ENCODE assay signal across 8 cellular contexts in the genomic region with DNA sequence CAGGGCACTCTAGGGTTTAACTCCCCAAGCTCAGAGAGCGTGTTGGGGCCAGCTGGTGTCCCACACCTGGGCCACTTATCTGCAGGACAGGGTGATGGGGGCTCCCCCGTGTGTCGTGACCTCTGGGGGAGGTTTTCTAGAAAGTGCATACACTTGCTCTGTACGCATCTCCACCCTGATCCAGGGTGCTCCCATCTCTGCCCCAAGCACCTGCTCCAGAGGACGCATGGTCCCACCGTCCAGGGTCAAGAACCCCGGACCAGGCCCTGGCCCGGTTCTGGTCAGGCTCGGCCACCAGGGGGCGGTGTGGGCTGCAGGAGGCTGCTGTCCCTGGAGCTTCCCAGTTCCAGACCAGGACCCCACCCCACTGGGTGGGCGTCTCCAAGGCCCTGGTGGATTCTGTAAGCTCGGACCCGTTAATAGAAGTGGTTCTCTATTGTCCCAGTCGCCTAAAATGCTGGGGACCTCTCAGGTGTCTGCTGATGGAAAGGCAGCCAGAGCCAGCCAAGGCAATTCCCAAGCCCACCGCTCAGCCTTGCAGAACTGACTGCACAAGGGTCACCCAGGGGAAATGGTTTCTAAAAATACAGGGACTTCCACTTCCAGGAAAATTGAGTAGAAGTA. TPM values are rescaled to one million over a fixed set of nuclear protein-coding genes. Genes with fewer than 3 reads are reported as not detected.
A peak's percentile ranks its signal among the peaks of the same experiment; 100 is the strongest.
DNase-seq lines count a peak whose midpoint lies in the region; ATAC-seq, FAIRE-seq and TF ChIP-seq lines count a peak whose summit lies in the region.

No MANE protein-coding gene starts in this region.

- peak; percentile 47 to 57 for TF ChIP-seq RAD21 in A549 (conservative IDR thresholded peaks at IDR 0.05 in 1 of 2, IDR thresholded peaks at IDR 0.05 in 1 of 2)

- no peaks in the 10 kb centered on the region for H3K36me3 ChIP-seq in sigmoid colon

- DNase-seq in A549 (ENCODE audit: low read depth in 1 of 2, low spot score in 1 of 2) (peak in 1 of 2 experiments; percentile 7), HT-29 (ENCODE audit: low spot score) (peak; percentile 45), glomerular visceral epithelial cell (ENCODE audit: extremely low spot score) (peak; percentile 3), sigmoid colon (peak; percentile 75), NCI-H2227 (lab: John Stamatoyannopoulos, UW; ENCODE audit: unreplicated experiment) (no peak), GM19239 (ENCODE audit: insufficient read length, low spot score) (no peak)
- DNase-seq in activated T-cell treated with anti-CD3 and anti-CD28 coated beads, Interleukin-2, amount 50 U/mL, for 4 hours = peak; percentile 54

- ATAC-seq in A549 (peak; percentile 70 to 87; a peak in 5 of 6 replicates), HG02840 (IDR thresholded peaks at IDR 0.05; ENCODE audit: low FRiP score, unreplicated experiment) (no peak)
- ATAC-seq in activated T-cell treated with anti-CD3 and anti-CD28 coated beads, Interleukin-2, amount 50 U/mL, for 4 hours = peak; percentile 48 to 66

- peaks cover 30% of the 10 kb centered on the region for H3K27me3 Mint-ChIP-seq in activated T-cell treated with anti-CD3 and anti-CD28 coated beads, Interleukin-2, amount 50 U/mL, for 4 hours (ENCODE audit: low read depth)

- H3K27me3 ChIP-seq in sigmoid colon = peaks cover 0 to 25% (median 7%) of the 10 kb centered on the region in 3 donors

- H3K4me2 ChIP-seq in A549 = no peak overlapping the region

- TF ChIP-seq EP300 in A549 (IDR thresholded peaks at IDR 0.05) (no peak), sigmoid colon (IDR thresholded peaks at IDR 0.05) (no peak)

- H3K4me1 Mint-ChIP-seq in activated T-cell treated with anti-CD3 and anti-CD28 coated beads, Interleukin-2, amount 50 U/mL, for 4 hours (ENCODE audit: low read depth) = no peaks in the 10 kb centered on the region

- WGBS in A549 (ENCODE audit: missing lambda C conversion rate) = 100% methylated on average over 1 of the region's 15 CpGs
- 23 to 40% methylated on average over 15 of the region's 15 CpGs for WGBS in sigmoid colon, 2 donors

- no peaks in the 10 kb centered on the region for H3K4me1 ChIP-seq in A549
- H3K4me1 ChIP-seq in sigmoid colon = peaks cover 0 to 4% (median 0%) of the 10 kb centered on the region in 4 donors

- POLR2A ChIA-PET in A549 (lab: Yijun Ruan, JAX) = no interaction called here

- no peak overlapping the region for H3K4me3 ChIP-seq in A549
- no peak overlapping the region for H3K4me3 ChIP-seq in sigmoid colon

- H3K9me3 ChIP-seq in A549 (0 out of 3 replicates have a peak, but pooled peaks cover 3% of the 10 kb centered on the region), sigmoid colon (no peaks in the 10 kb centered on the region)

- TF ChIP-seq POLR2A in A549 (IDR thresholded peaks at IDR 0.05; ENCODE audit: low read length) (no peak), sigmoid colon (IDR thresholded peaks at IDR 0.05) (no peak)

- FAIRE-seq in A549 (lab: Jason Lieb, UNC) = no peak
- no peak for FAIRE-seq in GM19239 (lab: Jason Lieb, UNC)

- H3K36me3 Mint-ChIP-seq in activated T-cell treated with anti-CD3 and anti-CD28 coated beads, Interleukin-2, amount 50 U/mL, for 4 hours (ENCODE audit: insufficient read depth) = no peaks in the 10 kb centered on the region

- H3K9me3 Mint-ChIP-seq in activated T-cell treated with anti-CD3 and anti-CD28 coated beads, Interleukin-2, amount 50 U/mL, for 4 hours = no peaks in the 10 kb centered on the region

- intact Hi-C loops in sigmoid colon (cut with DNase I) = loop anchor here (2.0 kb wide), 1 partner anchor 39 kb away; no protein-coding TSS in a partner anchor

- H3K27ac ChIP-seq in A549 (no peak overlapping the region), sigmoid colon (no peak overlapping the region)

- no peak overlapping the region for H3K4me3 Mint-ChIP-seq in activated T-cell treated with anti-CD3 and anti-CD28 coated beads, Interleukin-2, amount 50 U/mL, for 4 hours

- TF ChIP-seq CTCF in A549 (IDR thresholded peaks at IDR 0.05) (peak; percentile 47), sigmoid colon (IDR thresholded peaks at IDR 0.05) (peak; percentile 35 to 78 (median 54))

- CTCF ChIA-PET in A549 (lab: Yijun Ruan, JAX) = interaction anchor here (0.6 to 4.6 kb wide), 14 partner anchors 10 to 556 kb away, joined by 3 to 28 read pairs (median 5); no protein-coding TSS in a partner anchor

TF ChIP-seq in A549, 52 proteins besides CTCF, POLR2A, EP300 and RAD21:
- TF ChIP-seq, protein P1, sequence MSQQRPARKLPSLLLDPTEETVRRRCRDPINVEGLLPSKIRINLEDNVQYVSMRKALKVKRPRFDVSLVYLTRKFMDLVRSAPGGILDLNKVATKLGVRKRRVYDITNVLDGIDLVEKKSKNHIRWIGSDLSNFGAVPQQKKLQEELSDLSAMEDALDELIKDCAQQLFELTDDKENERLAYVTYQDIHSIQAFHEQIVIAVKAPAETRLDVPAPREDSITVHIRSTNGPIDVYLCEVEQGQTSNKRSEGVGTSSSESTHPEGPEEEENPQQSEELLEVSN (IDR thresholded peaks at IDR 0.05; ENCODE audit: borderline replicate concordance, low read depth) = no peak
- TF ChIP-seq MAFK (IDR thresholded peaks at IDR 0.05; ENCODE audit: partially characterized antibody) (no peak), EHF (CRISPR knock-in tag; IDR thresholded peaks at IDR 0.05) (no peak), RARB (CRISPR knock-in tag; IDR thresholded peaks at IDR 0.05) (no peak), HOXA7 (CRISPR knock-in tag; IDR thresholded peaks at IDR 0.05) (no peak), HOXB5 (CRISPR knock-in tag; IDR thresholded peaks at IDR 0.05) (no peak), SMC3 (IDR thresholded peaks at IDR 0.05) (peak; percentile 39; the same call in 2 of the 3 replicates)
- TF ChIP-seq, protein P2, sequence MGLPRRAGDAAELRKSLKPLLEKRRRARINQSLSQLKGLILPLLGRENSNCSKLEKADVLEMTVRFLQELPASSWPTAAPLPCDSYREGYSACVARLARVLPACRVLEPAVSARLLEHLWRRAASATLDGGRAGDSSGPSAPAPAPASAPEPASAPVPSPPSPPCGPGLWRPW (IDR thresholded peaks at IDR 0.05) = no peak

RNA-seq across cellular contexts. Expression of a gene that starts 34.7 kb away (rescaled TPM):
- polyA plus RNA-seq in A549 (2011; rRNA removed) (4.6 and 5.7 TPM in 2 replicates), A549 (2017; fragmentation: RNase III; extraction: RNeasy Plus Mini Kit Qiagen cat#74134 plus additional on column Dnase treatment) (10.8 to 13.9 TPM (median 12.6 TPM) in 3 replicates), sigmoid colon (1 to 10 TPM; 1.2 to 6.2 (median 3.0) TPM)
- 8.7 and 9.2 TPM in 2 replicates for polyA plus RNA-seq in A549 (2012; cell fraction: cytosol; rRNA removed)
- 26.6 and 30.3 TPM in 2 replicates for polyA plus RNA-seq in A549 (2012; cell fraction: nucleus; rRNA removed)
- 7.7 and 11.8 TPM in 2 replicates for polyA minus RNA-seq in A549 (2011; rRNA and poly(A)+ RNA removed)
- 0.42 TPM in 1 of 2 replicates, not detected in the other for total RNA-seq in HT-29 (2014; rRNA removed; shearing (Covaris generic))
- total RNA-seq in activated T-cell treated with anti-CD3 and anti-CD28 coated beads, Interleukin-2, amount 50 U/mL, for 4 hours = 1 to 10 TPM in 2 of 3 donors, under 1 TPM in 1; 0.38 to 1.3 (median 1.1) TPM
- 10 to 100 TPM in 3 of 4 donors, 1 to 10 TPM in 1; 5.7 to 26.0 (median 12.8) TPM for total RNA-seq in sigmoid colon

RNA-seq across cellular contexts. Expression of a gene that starts 43.8 kb away (rescaled TPM):
- polyA plus RNA-seq in A549 (2011; rRNA removed) = 0.06 and 0.25 TPM in 2 replicates
- polyA plus RNA-seq in A549 (2012; cell fraction: cytosol; rRNA removed) = 1.3 and 2.1 TPM in 2 replicates
- 6.6 and 10.5 TPM in 2 replicates for polyA plus RNA-seq in A549 (2012; cell fraction: nucleus; rRNA removed)
- 0.48 to 1.1 TPM (median 0.63 TPM) in 3 replicates for polyA plus RNA-seq in A549 (2017; fragmentation: RNase III; extraction: RNeasy Plus Mini Kit Qiagen cat#74134 plus additional on column Dnase treatment)
- polyA minus RNA-seq in A549 (2011; rRNA and poly(A)+ RNA removed) = not detected in 2 replicates
- total RNA-seq in HT-29 (2014; rRNA removed; shearing (Covaris generic)) = not detected in 2 replicates
- total RNA-seq in activated T-cell treated with anti-CD3 and anti-CD28 coated beads, Interleukin-2, amount 50 U/mL, for 4 hours = under 1 TPM in 2 of 3 donors, not detected in 1; 0.25 to 0.37 TPM
- 1 to 10 TPM; 1.6 to 2.9 (median 2.4) TPM for total RNA-seq in sigmoid colon
- polyA plus RNA-seq in sigmoid colon = 1 to 10 TPM in 1 of 3 donors, not detected in 2; 1.1 TPM

Comparison
In these comparisons a context has a peak if more than half of its experiments do, and no peak if none do; other contexts are left out.
1. DNase-seq: peak in HT-29 (single experiment), activated T-cell treated with anti-CD3 and anti-CD28 coated beads, Interleukin-2, amount 50 U/mL, for 4 hours (single experiment), glomerular visceral epithelial cell (single experiment) and sigmoid colon (single experiment); none in NCI-H2227 (single experiment) and GM19239 (single experiment).